In the genomic region with DNA sequence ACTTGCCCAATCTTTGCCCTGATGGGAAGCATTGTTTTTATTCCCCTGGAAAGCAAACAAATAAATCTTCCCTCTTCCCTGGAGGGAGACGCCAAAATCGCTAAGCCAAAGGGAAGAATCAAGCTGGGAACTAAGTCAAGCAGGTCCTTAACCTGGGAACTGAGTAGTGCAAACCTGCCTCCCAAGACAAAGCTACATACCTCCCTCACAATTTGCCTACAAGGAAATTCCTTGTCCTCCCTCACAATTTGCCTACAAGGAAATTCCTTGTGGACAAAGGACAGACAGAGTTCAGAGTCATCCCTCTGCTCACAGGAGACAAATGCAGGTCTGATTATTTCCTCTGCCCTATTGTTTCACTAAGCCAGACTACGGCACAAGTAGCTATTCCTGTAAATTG, we compare ENCODE assay signal across 29 cellular contexts. TPM values are rescaled to one million over a fixed set of nuclear protein-coding genes. Genes with fewer than 3 reads are reported as not detected.
DNase-seq lines count a peak whose midpoint lies in the region; ATAC-seq, FAIRE-seq and TF ChIP-seq lines count a peak whose summit lies in the region.
"Had no signal": no experiment of that assay in that cellular context is flagged by ENCODE, and none has a peak within 500 bp of the region (broad histone marks: within the 10 kb centered on the region; RNA-seq: fewer than 3 reads in every experiment).

No MANE protein-coding gene starts in this region.

- no peak overlapping the region for H2AFZ ChIP-seq in trophoblast cell (ENCODE audit: insufficient read depth, low read length, poor library complexity)

- no peak for TF ChIP-seq RAD21 in A549 (conservative IDR thresholded peaks at IDR 0.05 in 1 of 2, IDR thresholded peaks at IDR 0.05 in 1 of 2)

- H2BK5ac ChIP-seq in trophoblast cell (ENCODE audit: low read depth, low read length, poor library complexity): peak overlapping the region; percentile 70

- H3K79me1 ChIP-seq in trophoblast cell (ENCODE audit: low read length): peaks cover 44% of the 10 kb centered on the region

- peak overlapping the region; percentile 78 for H2BK120ac ChIP-seq in trophoblast cell (ENCODE audit: insufficient read depth, low read length, poor library complexity)

- H3K27ac ChIP-seq in A549 (peak overlapping the region in 1 of 2 experiments; percentile 5; a peak in 1 of 6 replicates), HUES64 (ENCODE audit: low read depth, low read length) (peak overlapping the region; percentile 72; the same call in 1 of the 2 replicates), trophoblast cell (ENCODE audit: low read depth, low read length) (peak overlapping the region; percentile 81)
- H3K27ac ChIP-seq: transverse colon, VCaP had no signal

- no peak overlapping the region for H3K27ac Mint-ChIP-seq in glutamatergic neuron (ENCODE audit: unreplicated experiment)
- H3K27ac Mint-ChIP-seq: activated CD8-positive, alpha-beta memory T cell treated with anti-CD3 and anti-CD28 coated beads, Interleukin-2, amount 10 ng/mL, durations not matched to agents 7 days and 5 days; activated naive CD4-positive, alpha-beta T cell treated with anti-CD3 and anti-CD28 coated beads, Interleukin-2, amount 50 U/mL, for 72 hours; activated T-cell treated with anti-CD3 and anti-CD28 coated beads, Interleukin-2, amount 50 U/mL, for 72 hours; stimulated activated naive CD8-positive, alpha-beta T cell treated with anti-CD3 and anti-CD28 coated beads, Interleukin-15, amount 100 ng/mL, for 72 hours had no signal

- H3K14ac ChIP-seq in trophoblast cell (ENCODE audit: low read length): peak overlapping the region; percentile 66

- H3K79me2 ChIP-seq in trophoblast cell (ENCODE audit: control insufficient read depth, insufficient read depth, low read length, poor library complexity): peaks cover 14% of the 10 kb centered on the region

- no peak overlapping the region for H4K12ac ChIP-seq in trophoblast cell (ENCODE audit: low read depth, low read length)

- H3K36me3 ChIP-seq in HUES64 (ENCODE audit: insufficient read depth, low read length) (no peaks in the 10 kb centered on the region), trophoblast cell (ENCODE audit: control insufficient read depth in 1 of 2, insufficient read depth in 2 of 2, low read length in 2 of 2) (no peaks in the 10 kb centered on the region)
- H3K36me3 ChIP-seq: HAP-1, transverse colon had no signal

- ATAC-seq in A549 (no peak), HG02623 (IDR thresholded peaks at IDR 0.05; ENCODE audit: unreplicated experiment) (no peak)
- ATAC-seq: activated CD8-positive, alpha-beta memory T cell treated with anti-CD3 and anti-CD28 coated beads, Interleukin-2, amount 10 ng/mL, durations not matched to agents 7 days and 5 days; activated naive CD4-positive, alpha-beta T cell treated with anti-CD3 and anti-CD28 coated beads, Interleukin-2, amount 50 U/mL, for 72 hours; activated T-cell treated with anti-CD3 and anti-CD28 coated beads, Interleukin-2, amount 50 U/mL, for 72 hours; SK-N-SH treated with all-trans-retinoic acid at 6 μM for 48 hours; stimulated activated naive CD8-positive, alpha-beta T cell treated with anti-CD3 and anti-CD28 coated beads, Interleukin-15, amount 100 ng/mL, for 72 hours had no signal

- POLR2A ChIA-PET in A549 (lab: Yijun Ruan, JAX): no interaction called here

- H3K4me3 Mint-ChIP-seq in glutamatergic neuron (ENCODE audit: unreplicated experiment): no peak overlapping the region
- H3K4me3 Mint-ChIP-seq: activated CD8-positive, alpha-beta memory T cell treated with anti-CD3 and anti-CD28 coated beads, Interleukin-2, amount 10 ng/mL, durations not matched to agents 7 days and 5 days; activated T-cell treated with anti-CD3 and anti-CD28 coated beads, Interleukin-2, amount 50 U/mL, for 72 hours; central memory CD8-positive, alpha-beta T cell; naive B cell; stimulated activated naive CD8-positive, alpha-beta T cell treated with anti-CD3 and anti-CD28 coated beads, Interleukin-15, amount 100 ng/mL, for 72 hours had no signal

- no peak for TF ChIP-seq POLR2A in A549 (IDR thresholded peaks at IDR 0.05; ENCODE audit: low read length)

- H4K8ac ChIP-seq in trophoblast cell (ENCODE audit: low read depth, low read length): peak overlapping the region; percentile 39

- no peak overlapping the region for H2AK5ac ChIP-seq in trophoblast cell (ENCODE audit: low read length)

- peaks cover 2% of the 10 kb centered on the region for H3K27me3 Mint-ChIP-seq in glutamatergic neuron (ENCODE audit: unreplicated experiment)
- H3K27me3 Mint-ChIP-seq: activated CD8-positive, alpha-beta memory T cell treated with anti-CD3 and anti-CD28 coated beads, Interleukin-2, amount 10 ng/mL, durations not matched to agents 7 days and 5 days; stimulated activated naive CD8-positive, alpha-beta T cell treated with anti-CD3 and anti-CD28 coated beads, Interleukin-15, amount 100 ng/mL, for 72 hours had no signal

- no peak for FAIRE-seq in A549 (lab: Jason Lieb, UNC)

- peak overlapping the region; percentile 99 for H2BK12ac ChIP-seq in trophoblast cell (ENCODE audit: low read length)

- H4K91ac ChIP-seq in trophoblast cell (ENCODE audit: low read depth, low read length): peak overlapping the region; percentile 94

- H3K23ac ChIP-seq in trophoblast cell (ENCODE audit: low read length): no peak overlapping the region

- TF ChIP-seq CTCF in A549 (IDR thresholded peaks at IDR 0.05): no peak
- no peak for TF ChIP-seq CTCF in glutamatergic neuron (IDR thresholded peaks at IDR 0.05; ENCODE audit: partially characterized antibody, unreplicated experiment)

- peak overlapping the region; percentile 18 for H3K4ac ChIP-seq in trophoblast cell (ENCODE audit: low read depth, low read length)

- peaks cover 2% of the 10 kb centered on the region for H3K4me1 Mint-ChIP-seq in glutamatergic neuron (ENCODE audit: low read depth, unreplicated experiment)
- H3K4me1 Mint-ChIP-seq: activated CD8-positive, alpha-beta memory T cell treated with anti-CD3 and anti-CD28 coated beads, Interleukin-2, amount 10 ng/mL, durations not matched to agents 7 days and 5 days; central memory CD8-positive, alpha-beta T cell; naive B cell had no signal

- no peak overlapping the region for H3K18ac ChIP-seq in trophoblast cell (ENCODE audit: low read length)

- H3K9ac ChIP-seq in HUES64 (ENCODE audit: low read depth, low read length) (peak overlapping the region; percentile 22; the same call in 1 of the 2 replicates), trophoblast cell (ENCODE audit: low read length) (no peak overlapping the region)

- H3K36me3 Mint-ChIP-seq in glutamatergic neuron (ENCODE audit: unreplicated experiment): no peaks in the 10 kb centered on the region
- H3K36me3 Mint-ChIP-seq: activated CD8-positive, alpha-beta memory T cell treated with anti-CD3 and anti-CD28 coated beads, Interleukin-2, amount 10 ng/mL, durations not matched to agents 7 days and 5 days; activated naive CD4-positive, alpha-beta T cell treated with anti-CD3 and anti-CD28 coated beads, Interleukin-2, amount 50 U/mL, for 72 hours; naive B cell had no signal

- TF ChIP-seq EP300 in A549 (IDR thresholded peaks at IDR 0.05): no peak

- H3K4me1 ChIP-seq in A549 (peaks cover 18% of the 10 kb centered on the region), HUES64 (ENCODE audit: insufficient read depth, low read length) (peaks cover 18% of the 10 kb centered on the region; the same call in 1 of the 2 replicates), trophoblast cell (ENCODE audit: control insufficient read depth in 1 of 2, insufficient read depth in 2 of 2, low read length in 2 of 2) (peaks cover 38 to 40% of the 10 kb centered on the region in 2 experiments)
- H3K4me1 ChIP-seq: HAP-1, transverse colon had no signal

- DNase-seq in A549 (ENCODE audit: low read depth in 1 of 2, low spot score in 1 of 2): no peak
- peak; percentile 44 for DNase-seq in kidney tubule cell (ENCODE audit: low spot score)
- peak; percentile 64 to 69 for DNase-seq in trophoblast cell
- no peak for DNase-seq in glutamatergic neuron
- no peak for DNase-seq in cerebellum (ENCODE audit: low spot score)
- DNase-seq in stimulated activated CD4-positive, alpha-beta T cell treated with anti-CD3 and anti-CD28 coated beads, Interleukin-2, amount 100 ng/mL, for 48 hours: no peak
- DNase-seq: activated CD4-positive, alpha-beta T cell treated with anti-CD3 and anti-CD28 coated beads, Interleukin-2, amount 50 U/mL, for 1 hour; activated CD8-positive, alpha-beta memory T cell treated with anti-CD3 and anti-CD28 coated beads, Interleukin-2, amount 10 ng/mL, durations not matched to agents 7 days and 5 days; activated T-cell treated with anti-CD3 and anti-CD28 coated beads, Interleukin-2, amount 50 U/mL, for 72 hours; aorta; dorsolateral prefrontal cortex; GF-D8; IMR-90; mammary epithelial cell; naive B cell; NCI-H1092 treated with DMSO at 0.1 percent for 48 hours; NCI-H187 treated with DMSO at 0.1 percent for 48 hours; NCI-H226; NCI-H748 treated with DMSO at 0.1 percent for 48 hours; stimulated activated CD4-positive, alpha-beta T cell treated with anti-CD3 and anti-CD28 coated beads, Interleukin-15, amount 100 ng/mL, for 24 hours; stimulated activated naive CD8-positive, alpha-beta T cell treated with anti-CD3 and anti-CD28 coated beads, Interleukin-15, amount 100 ng/mL, for 72 hours; transverse colon had no signal

- no peaks in the 10 kb centered on the region for H3K9me3 ChIP-seq in A549
- H3K9me3 ChIP-seq in HUES64 (ENCODE audit: insufficient read depth, low read depth, low read length): no peaks in the 10 kb centered on the region
- H3K9me3 ChIP-seq in trophoblast cell (ENCODE audit: insufficient read depth, low read depth, low read length): peaks cover 2% of the 10 kb centered on the region
- H3K9me3 ChIP-seq: HAP-1, transverse colon had no signal

- H3K27me3 ChIP-seq in HUES64 (ENCODE audit: insufficient read depth, low read length) (no peaks in the 10 kb centered on the region), trophoblast cell (ENCODE audit: insufficient read depth, low read length) (no peaks in the 10 kb centered on the region)
- H3K27me3 ChIP-seq: dorsolateral prefrontal cortex, transverse colon had no signal

- H3K4me2 ChIP-seq in A549 (peak overlapping the region; percentile 12; the same call in 1 of the 3 replicates), trophoblast cell (ENCODE audit: low read length) (peak overlapping the region; percentile 34)

- H3K9me3 Mint-ChIP-seq in glutamatergic neuron (ENCODE audit: unreplicated experiment): no peaks in the 10 kb centered on the region
- H3K9me3 Mint-ChIP-seq: activated naive CD4-positive, alpha-beta T cell treated with anti-CD3 and anti-CD28 coated beads, Interleukin-2, amount 50 U/mL, for 72 hours; activated T-cell treated with anti-CD3 and anti-CD28 coated beads, Interleukin-2, amount 50 U/mL, for 72 hours; central memory CD8-positive, alpha-beta T cell; naive B cell; stimulated activated naive CD8-positive, alpha-beta T cell treated with anti-CD3 and anti-CD28 coated beads, Interleukin-15, amount 100 ng/mL, for 72 hours had no signal

- CTCF ChIA-PET in A549 (lab: Yijun Ruan, JAX): interaction anchor here (0.7 to 22.0 kb wide), 7 partner anchors 11 to 141 kb away, joined by 3 to 207 read pairs (median 5); no protein-coding TSS in a partner anchor

- WGBS in A549 (ENCODE audit: missing lambda C conversion rate): 77% methylated on average over 3 of the region's 3 CpGs
- WGBS in HUES64: 57% methylated on average over 3 of the region's 3 CpGs
- no CpG with 5 or more reads among the region's 3 CpGs for WGBS in trophoblast cell (ENCODE audit: extremely low coverage, insufficient coverage, insufficient read length)

- H3K4me3 ChIP-seq in A549 (no peak overlapping the region), HUES64 (ENCODE audit: low read length) (no peak overlapping the region), trophoblast cell (ENCODE audit: low read depth, low read length) (no peak overlapping the region)
- H3K4me3 ChIP-seq: dorsolateral prefrontal cortex, HAP-1, transverse colon had no signal

RNA-seq across cellular contexts. Expression of a gene that starts 50.5 kb away (rescaled TPM):
- polyA plus RNA-seq in A549 (2011; rRNA removed): 0.52 and 0.61 TPM in 2 replicates
- 0.48 and 0.61 TPM in 2 replicates for polyA plus RNA-seq in A549 (2012; cell fraction: cytosol; rRNA removed)
- 4.0 and 4.8 TPM in 2 replicates for polyA plus RNA-seq in A549 (2012; cell fraction: nucleus; rRNA removed)
- polyA plus RNA-seq in A549 (2017; fragmentation: RNase III; extraction: RNeasy Plus Mini Kit Qiagen cat#74134 plus additional on column Dnase treatment): 0.55 to 0.73 TPM (median 0.67 TPM) in 3 replicates
- 0.99 and 1.4 TPM in 2 replicates for polyA minus RNA-seq in A549 (2011; rRNA and poly(A)+ RNA removed)
- 0.60 TPM for polyA plus RNA-seq in HUES64 (2013, experiment 1 of 2)
- polyA plus RNA-seq in HUES64 (2013, experiment 2 of 2): 1.2 TPM
- polyA plus RNA-seq in trophoblast cell (2013): 0.49 and 0.52 TPM in 2 replicates
- 362 TPM for total RNA-seq in glutamatergic neuron (ENCODE audit: unreplicated experiment)
- total RNA-seq in cerebellum: 118 TPM
- total RNA-seq: IMR-90 had no signal

Comparison
In these comparisons a context has a peak if more than half of its experiments do, and no peak if none do; other contexts are left out.
1. DNase-seq: peak in kidney tubule cell (single experiment) and trophoblast cell (2 of 2); none in A549 (0 of 2), glutamatergic neuron (single experiment), cerebellum (single experiment) and stimulated activated CD4-positive, alpha-beta T cell treated with anti-CD3 and anti-CD28 coated beads, Interleukin-2, amount 100 ng/mL, for 48 hours (0 of 2).